Comparison of ENCODE assay signal across 8 cellular contexts in genomic region chr12:131666978-131667588, GRCh38. TPM values are rescaled to one million over a fixed set of nuclear protein-coding genes. Genes with fewer than 3 reads are reported as not detected.
DNase-seq lines count a peak whose midpoint lies in the region; ATAC-seq, FAIRE-seq and TF ChIP-seq lines count a peak whose summit lies in the region.
"Not testable (repeated sequence)": the region's sequence is repeated elsewhere in the genome, so short reads cannot be mapped to it uniquely, and the experiment has no call there.

No MANE protein-coding gene starts in this region.

- TF ChIP-seq CTCF in CD14-positive monocyte (IDR thresholded peaks at IDR 0.05); GM13977 (IDR thresholded peaks at IDR 0.05; ENCODE audit: extremely low read depth, insufficient read depth, missing control alignments); bronchial epithelial cell (IDR thresholded peaks at IDR 0.05; ENCODE audit: insufficient read depth, low read length, severe bottlenecking); left lung (IDR thresholded peaks at IDR 0.05); type B pancreatic cell (conservative IDR thresholded peaks at IDR 0.05): not testable (repeated sequence)

- not testable (repeated sequence) for H3K36me3 Mint-ChIP-seq in CD14-positive monocyte, T-cell, type B pancreatic cell

- not testable (repeated sequence) for H3K4me1 ChIP-seq in left lung
- H3K4me1 ChIP-seq in neuron (ENCODE audit: insufficient read depth, low read length) = peaks cover 12% of the 10 kb centered on the region

- H3K27me3 ChIP-seq in bronchial epithelial cell (ENCODE audit: control insufficient read depth, insufficient read depth, low read length); neuron (ENCODE audit: insufficient read depth, low read length): not testable (repeated sequence)
- peaks cover 0 to 12% of the 10 kb centered on the region in 2 donors for H3K27me3 ChIP-seq in left lung

- H3K4me3 Mint-ChIP-seq in CD14-positive monocyte = peak overlapping the region; percentile 42 to 59
- H3K4me3 Mint-ChIP-seq in T-cell, type B pancreatic cell: not testable (repeated sequence)

- H3K27ac Mint-ChIP-seq in CD14-positive monocyte (peak overlapping the region; percentile 82 to 95 (median 91)), T-cell (peak overlapping the region; percentile 74 to 82)
- H3K27ac Mint-ChIP-seq in type B pancreatic cell = not testable (repeated sequence)

- not testable (repeated sequence) for H3K9me3 Mint-ChIP-seq in CD14-positive monocyte, T-cell, type B pancreatic cell

- POLR2A ChIA-PET in T-cell (lab: Charles Lee) = not testable (repeated sequence)

- H3K36me3 ChIP-seq in bronchial epithelial cell (ENCODE audit: control insufficient read depth, insufficient read depth, low read length); left lung; neuron (ENCODE audit: insufficient read depth, low read length): not testable (repeated sequence)

- in situ Hi-C loops in GM13977 (cut with MboI; ENCODE audit: low pct_unique_long_range_greater_than_20kb, low sequenced_read_pairs, unreplicated experiment) = not testable (repeated sequence)

- peak; percentile 96 for FAIRE-seq in bronchial epithelial cell (lab: Jason Lieb, UNC)

- DNase-seq in CD14-positive monocyte (ENCODE audit: low spot score); bronchial epithelial cell (ENCODE audit: low read depth); left lung: not testable (repeated sequence)
- DNase-seq in GM13977 (ENCODE audit: low spot score) = peak; percentile 23
- peak; percentile 78 for DNase-seq in MV-4-11 (lab: John Stamatoyannopoulos, UW)
- DNase-seq in T-cell = peak in 2 of 34 experiments; percentile 11 to 15
- DNase-seq in type B pancreatic cell (ENCODE audit: extremely low spot score, unreplicated experiment) = peak; percentile 44

- peak overlapping the region; percentile 10 for H2AFZ ChIP-seq in neuron (ENCODE audit: low read depth, low read length)

- H3K27me3 Mint-ChIP-seq in CD14-positive monocyte (ENCODE audit: low read depth in 3 of 3) (peaks cover 9 to 15% (median 14%) of the 10 kb centered on the region in 3 donors), T-cell (peaks cover 8 to 14% of the 10 kb centered on the region in 2 donors), type B pancreatic cell (peaks cover 42% of the 10 kb centered on the region)

- H3K27ac ChIP-seq in left lung = not testable (repeated sequence)

- ATAC-seq in T-cell (replicated peaks in 1 of 4) = peak in 2 of 4 experiments; percentile 55 to 72
- ATAC-seq in left lung = peak; percentile 33

- CTCF ChIA-PET in T-cell (lab: Charles Lee) = not testable (repeated sequence)

- H3K4me1 Mint-ChIP-seq in CD14-positive monocyte; T-cell; type B pancreatic cell (ENCODE audit: unreplicated experiment): not testable (repeated sequence)

- intact Hi-C loops in CD14-positive monocyte (cut with micrococcal nuclease) = loop anchor here in 1 of 2 donors (5.0 kb wide), 1 partner anchor 370 kb away; no protein-coding TSS in a partner anchor
- intact Hi-C loops in left lung (cut with DNase I) = not testable (repeated sequence)

- not testable (repeated sequence) for H3K4me3 ChIP-seq in bronchial epithelial cell (ENCODE audit: low read depth, low read length); left lung; neuron (ENCODE audit: low read length)

- not testable (repeated sequence) for H3K9me3 ChIP-seq in left lung; neuron (ENCODE audit: low read length)

RNA-seq across cellular contexts. Expression of gene SFSWAP, which starts 43.8 kb away (rescaled TPM):
- 10 to 100 TPM in 1 of 2 donors, 1 to 10 TPM in 1; 7.3 to 10.7 TPM for polyA plus RNA-seq in CD14-positive monocyte
- 100 to 1,000 TPM in 4 of 5 donors, 10 to 100 TPM in 1; 95.7 to 110 (median 106) TPM for total RNA-seq in T-cell
- total RNA-seq in bronchial epithelial cell = 18.2 and 20.9 TPM in 2 replicates
- total RNA-seq in left lung = 10 to 100 TPM; 26.0 to 38.3 TPM
- 46.3 and 59.3 TPM in 2 replicates for total RNA-seq in type B pancreatic cell (ENCODE audit: low replicate concordance)
